ENCODE assay signal across 23 cellular contexts in genomic region chr3:56379723-56380287, GRCh38.
"Had no signal": no experiment of that assay in that cellular context is flagged by ENCODE, and none has a peak within 500 bp of the region (broad histone marks: within the 10 kb centered on the region; RNA-seq: fewer than 3 reads in every experiment).

No MANE protein-coding gene starts in this region.

- H3K4me3 ChIP-seq: breast epithelium, K562 had no signal

- H3K27ac ChIP-seq: breast epithelium had no signal

- H3K27me3 ChIP-seq: breast epithelium had no signal

- H3K4me1 ChIP-seq: breast epithelium had no signal

- FAIRE-seq: K562 had no signal

- DNase-seq: activated CD4-positive, alpha-beta T cell treated with anti-CD3 and anti-CD28 coated beads, Interleukin-2, amount 10 ng/mL, durations not matched to agents 24 days and 14 days; activated CD4-positive, alpha-beta T cell treated with anti-CD3 and anti-CD28 coated beads, Interleukin-2, amount 50 U/mL, for 48 hours; activated CD4-positive, CD25-positive, alpha-beta regulatory T cell treated with anti-CD3 and anti-CD28 coated beads, Interleukin-2, amount 50 U/mL, for 72 hours; activated CD8-positive, alpha-beta memory T cell treated with anti-CD3 and anti-CD28 coated beads, Interleukin-2, amount 10 ng/mL, durations not matched to agents 7 days and 5 days; activated effector memory CD4-positive, alpha-beta T cell treated with Interleukin-2 at 50 U/mL for 16 hours; activated naive CD4-positive, alpha-beta T cell; activated T-cell treated with anti-CD3 and anti-CD28 coated beads, Interleukin-2, amount 50 U/mL, for 24 hours; aorta; caudate nucleus; NCI-H1048; NCI-H1436; NCI-H1694 treated with DMSO at 0.1 percent for 48 hours; NCI-H2107; NCI-H446 treated with DMSO at 0.1 percent for 48 hours; NCI-H524 treated with DMSO at 0.1 percent for 48 hours; NK-92 treated with Interleukin-12 subunit alpha and Interleukin-12 subunit beta, amount 100 ng/mL, for 24 hours; OCI-M1; RPMI8226 had no signal

- H3K36me3 ChIP-seq: breast epithelium had no signal

- ATAC-seq: activated CD8-positive, alpha-beta memory T cell treated with anti-CD3 and anti-CD28 coated beads, Interleukin-2, amount 10 ng/mL, durations not matched to agents 7 days and 5 days; K562; Panc1; Right ventricle myocardium inferior; WTC11 had no signal
